ENCODE assay signal across 24 cellular contexts in genomic region chr4:86019362-86019761, GRCh38.
"Had no signal": no experiment of that assay in that cellular context is flagged by ENCODE, and none has a peak within 500 bp of the region (broad histone marks: within the 10 kb centered on the region; RNA-seq: fewer than 3 reads in every experiment).

No MANE protein-coding gene starts in this region.

- H3K4me1 ChIP-seq: gastroesophageal sphincter, left lung, lower lobe of right lung had no signal

- H3K9me3 ChIP-seq: esophagus muscularis mucosa, gastroesophageal sphincter, heart right ventricle, left lung, lower lobe of right lung had no signal

- H3K27ac ChIP-seq: coronary artery, dorsolateral prefrontal cortex, esophagus muscularis mucosa, foreskin keratinocyte, gastroesophageal sphincter, heart right ventricle, left lung, lower lobe of right lung had no signal

- DNase-seq: dermis blood vessel endothelial cell; dorsolateral prefrontal cortex; effector CD8-positive, alpha-beta T cell; effector memory CD8-positive, alpha-beta T cell; endodermal cell; head of caudate nucleus; heart right ventricle; hippocampal formation; left cardiac atrium; left lung; left ventricle myocardium superior; lower lobe of right lung; mesenchymal stem cell; naive thymus-derived CD4-positive, alpha-beta T cell; natural killer cell had no signal

- FAIRE-seq: colon, endometrium, frontal cortex, islet of Langerhans, keratinocyte had no signal

- H3K27me3 ChIP-seq: dorsolateral prefrontal cortex, esophagus muscularis mucosa, foreskin keratinocyte, gastroesophageal sphincter, heart right ventricle, left lung had no signal

- H3K4me3 ChIP-seq: coronary artery, dorsolateral prefrontal cortex, esophagus muscularis mucosa, gastroesophageal sphincter, heart right ventricle, left lung, lower lobe of right lung had no signal

- H3K36me3 ChIP-seq: esophagus muscularis mucosa, heart right ventricle, left lung, lower lobe of right lung had no signal

- ATAC-seq: effector memory CD8-positive, alpha-beta T cell; gastroesophageal sphincter; heart right ventricle; left cardiac atrium; left lung; left ventricle myocardium superior; lower lobe of right lung; naive thymus-derived CD4-positive, alpha-beta T cell; natural killer cell had no signal
